ENCODE assay signal across 23 cellular contexts in genomic region chr13:103039183-103039582, GRCh38. TPM values are rescaled to one million over a fixed set of nuclear protein-coding genes. Genes with fewer than 3 reads are reported as not detected.
DNase-seq lines count a peak whose midpoint lies in the region; ATAC-seq, FAIRE-seq and TF ChIP-seq lines count a peak whose summit lies in the region.
"Had no signal": no experiment of that assay in that cellular context is flagged by ENCODE, and none has a peak within 500 bp of the region (broad histone marks: within the 10 kb centered on the region; RNA-seq: fewer than 3 reads in every experiment).

No MANE protein-coding gene starts in this region.

- no peak overlapping the region for H3K27ac ChIP-seq in GM23338 (ENCODE audit: low read depth)
- H3K27ac ChIP-seq: A549, C4-2B had no signal

- no peak overlapping the region for H3K4me2 ChIP-seq in GM23338
- H3K4me2 ChIP-seq: A549 had no signal

- no peak overlapping the region for H2AFZ ChIP-seq in GM23338

- FAIRE-seq in RCC 7860 (lab: Jason Lieb, UNC): no peak
- FAIRE-seq: A549, D721Med, G401.6, GM12892 had no signal

- H3K4me1 Mint-ChIP-seq in GM23338 (0 out of 3 replicates have a peak, but pooled peaks cover 5% of the 10 kb centered on the region), nephron progenitor cell (peaks cover 13% of the 10 kb centered on the region)
- H3K4me1 Mint-ChIP-seq: CD4-positive, alpha-beta memory T cell had no signal

- H3K27me3 Mint-ChIP-seq in GM23338 (ENCODE audit: insufficient read depth, low read depth, poor library complexity): no peaks in the 10 kb centered on the region
- H3K27me3 Mint-ChIP-seq in nephron progenitor cell (ENCODE audit: low read depth, poor library complexity): no peaks in the 10 kb centered on the region
- H3K27me3 Mint-ChIP-seq: IgD-negative memory B cell had no signal

- peak; percentile 2 for DNase-seq in GM23338 (ENCODE audit: low spot score)
- DNase-seq in NCI-H69 (lab: John Stamatoyannopoulos, UW): peak; percentile 28
- peak; percentile 9 for DNase-seq in iPS-NIHi11 (ENCODE audit: low spot score)
- peak; percentile 12 for DNase-seq in nephron progenitor cell
- DNase-seq in OCI-M2 (lab: John Stamatoyannopoulos, UW; ENCODE audit: unreplicated experiment): no peak
- no peak for DNase-seq in RCC 7860 (ENCODE audit: low spot score)
- DNase-seq: BE2C; CD4-positive, alpha-beta memory T cell; COR-L47; DMS153; DMS79 treated with DMSO at 0.1 percent for 48 hours; EL; GOT3; H9 had no signal

- no peaks in the 10 kb centered on the region for H3K27me3 ChIP-seq in GM23338 (ENCODE audit: insufficient read depth)

- H3K4me3 Mint-ChIP-seq in GM23338: no peak overlapping the region
- H3K4me3 Mint-ChIP-seq in nephron progenitor cell: no peak overlapping the region
- H3K4me3 Mint-ChIP-seq: CD4-positive, alpha-beta memory T cell; H9; IgD-negative memory B cell had no signal

- TF ChIP-seq CTCF in GM23338 (conservative IDR thresholded peaks at IDR 0.05; ENCODE audit: low read depth in 2 of 2): no peak
- TF ChIP-seq CTCF in nephron progenitor cell (IDR thresholded peaks at IDR 0.05): no peak

- H3K9me3 Mint-ChIP-seq in GM23338: no peaks in the 10 kb centered on the region
- H3K9me3 Mint-ChIP-seq in nephron progenitor cell: no peaks in the 10 kb centered on the region
- H3K9me3 Mint-ChIP-seq: CD4-positive, alpha-beta memory T cell; H9; IgD-negative memory B cell had no signal

- H3K79me2 ChIP-seq in GM23338 (replicated peaks; ENCODE audit: insufficient read depth): no peaks in the 10 kb centered on the region

- no peaks in the 10 kb centered on the region for H3K36me3 ChIP-seq in GM23338 (ENCODE audit: insufficient read depth)
- H3K36me3 ChIP-seq: BE2C had no signal

- ATAC-seq in GM23338 (peak; percentile 64), GM19467 (IDR thresholded peaks at IDR 0.05; ENCODE audit: unreplicated experiment) (no peak)
- ATAC-seq: A549 had no signal

- H3F3A ChIP-seq in GM23338 (replicated peaks; ENCODE audit: low read depth): no peaks in the 10 kb centered on the region

- H3K9me2 ChIP-seq in GM23338 (ENCODE audit: insufficient read depth): peaks cover 3% of the 10 kb centered on the region; the same call in 1 of the 2 replicates

- H3K4me1 ChIP-seq in GM23338 (ENCODE audit: insufficient read depth): no peaks in the 10 kb centered on the region
- H3K4me1 ChIP-seq: A549, BE2C had no signal

- H4K20me1 ChIP-seq in GM23338 (replicated peaks; ENCODE audit: insufficient read depth): no peaks in the 10 kb centered on the region

- H3K36me3 Mint-ChIP-seq in GM23338 (ENCODE audit: low read depth) (no peaks in the 10 kb centered on the region), nephron progenitor cell (ENCODE audit: low read depth) (no peaks in the 10 kb centered on the region)
- H3K36me3 Mint-ChIP-seq: CD4-positive, alpha-beta memory T cell; IgD-negative memory B cell had no signal

- H3K27ac Mint-ChIP-seq in GM23338 (no peak overlapping the region), nephron progenitor cell (no peak overlapping the region)
- H3K27ac Mint-ChIP-seq: CD4-positive, alpha-beta memory T cell; H9 had no signal

- no peak overlapping the region for H3K4me3 ChIP-seq in GM23338
- H3K4me3 ChIP-seq: A549 had no signal

TF ChIP-seq in GM23338, 12 proteins besides CTCF, POLR2A, EP300 and RAD21:
- no peak for TF ChIP-seq EZH2 (IDR thresholded peaks at IDR 0.05; ENCODE audit: low read depth, unreplicated experiment)
- TF ChIP-seq EZH2phosphoT487 (IDR thresholded peaks at IDR 0.05; ENCODE audit: unreplicated experiment): no peak
- no peak for TF ChIP-seq ZNF114 (CRISPR knock-in tag; IDR thresholded peaks at IDR 0.05)
- no peak for TF ChIP-seq STAT1 (IDR thresholded peaks at IDR 0.05; ENCODE audit: unreplicated experiment)
- no peak for TF ChIP-seq NANOG (IDR thresholded peaks at IDR 0.05; ENCODE audit: borderline replicate concordance)
- TF ChIP-seq CREB1 (CRISPR knock-in tag; IDR thresholded peaks at IDR 0.05; ENCODE audit: low read depth): no peak
- TF ChIP-seq POLR2AphosphoS5 (IDR thresholded peaks at IDR 0.05; ENCODE audit: low read depth): no peak
- TF ChIP-seq, protein P1, sequence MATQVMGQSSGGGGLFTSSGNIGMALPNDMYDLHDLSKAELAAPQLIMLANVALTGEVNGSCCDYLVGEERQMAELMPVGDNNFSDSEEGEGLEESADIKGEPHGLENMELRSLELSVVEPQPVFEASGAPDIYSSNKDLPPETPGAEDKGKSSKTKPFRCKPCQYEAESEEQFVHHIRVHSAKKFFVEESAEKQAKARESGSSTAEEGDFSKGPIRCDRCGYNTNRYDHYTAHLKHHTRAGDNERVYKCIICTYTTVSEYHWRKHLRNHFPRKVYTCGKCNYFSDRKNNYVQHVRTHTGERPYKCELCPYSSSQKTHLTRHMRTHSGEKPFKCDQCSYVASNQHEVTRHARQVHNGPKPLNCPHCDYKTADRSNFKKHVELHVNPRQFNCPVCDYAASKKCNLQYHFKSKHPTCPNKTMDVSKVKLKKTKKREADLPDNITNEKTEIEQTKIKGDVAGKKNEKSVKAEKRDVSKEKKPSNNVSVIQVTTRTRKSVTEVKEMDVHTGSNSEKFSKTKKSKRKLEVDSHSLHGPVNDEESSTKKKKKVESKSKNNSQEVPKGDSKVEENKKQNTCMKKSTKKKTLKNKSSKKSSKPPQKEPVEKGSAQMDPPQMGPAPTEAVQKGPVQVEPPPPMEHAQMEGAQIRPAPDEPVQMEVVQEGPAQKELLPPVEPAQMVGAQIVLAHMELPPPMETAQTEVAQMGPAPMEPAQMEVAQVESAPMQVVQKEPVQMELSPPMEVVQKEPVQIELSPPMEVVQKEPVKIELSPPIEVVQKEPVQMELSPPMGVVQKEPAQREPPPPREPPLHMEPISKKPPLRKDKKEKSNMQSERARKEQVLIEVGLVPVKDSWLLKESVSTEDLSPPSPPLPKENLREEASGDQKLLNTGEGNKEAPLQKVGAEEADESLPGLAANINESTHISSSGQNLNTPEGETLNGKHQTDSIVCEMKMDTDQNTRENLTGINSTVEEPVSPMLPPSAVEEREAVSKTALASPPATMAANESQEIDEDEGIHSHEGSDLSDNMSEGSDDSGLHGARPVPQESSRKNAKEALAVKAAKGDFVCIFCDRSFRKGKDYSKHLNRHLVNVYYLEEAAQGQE (IDR thresholded peaks at IDR 0.05; ENCODE audit: unreplicated experiment): no peak

RNA-seq across cellular contexts. Expression of gene SLC10A2, which starts 27.0 kb away (rescaled TPM):
- total RNA-seq in GM23338 (2014; rRNA removed; shearing (Covaris generic)): not detected in 2 replicates
- polyA plus RNA-seq in GM23338 (2016; fragmentation: Nextera tagmentation; extraction: Ambion mirVana): not detected in 2 replicates
- total RNA-seq: CD4-positive, alpha-beta memory T cell; H9; HT-29 had no signal
- polyA plus RNA-seq: A549; AG04450; CD4-positive, alpha-beta memory T cell; IgD-negative memory B cell had no signal

Comparison
In these comparisons a context has a peak if more than half of its experiments do, and no peak if none do; other contexts are left out.
1. DNase-seq: peak in GM23338 (single experiment), NCI-H69 (single experiment), iPS-NIHi11 (single experiment) and nephron progenitor cell (single experiment); none in OCI-M2 (single experiment) and RCC 7860 (single experiment).